ENCODE assay signal across 8 cellular contexts in genomic region chr12:3078086-3078820, GRCh38. TPM values are rescaled to one million over a fixed set of nuclear protein-coding genes. Genes with fewer than 3 reads are reported as not detected.
A peak's percentile ranks its signal among the peaks of the same experiment; 100 is the strongest.
DNase-seq lines count a peak whose midpoint lies in the region; ATAC-seq and TF ChIP-seq lines count a peak whose summit lies in the region.

No MANE protein-coding gene starts in this region.

- no peak for ATAC-seq in left ventricle myocardium superior
- ATAC-seq in central memory CD8-positive, alpha-beta T cell (replicated peaks; ENCODE audit: extremely low read depth, poor library complexity, severe bottlenecking), result no peak
- ATAC-seq in HG03196 (IDR thresholded peaks at IDR 0.05; ENCODE audit: unreplicated experiment), result no peak
- no peak for ATAC-seq in GM18505 (IDR thresholded peaks at IDR 0.05; ENCODE audit: unreplicated experiment)

- H3K9ac ChIP-seq in mucosa of stomach (ENCODE audit: low read length), result no peak overlapping the region

- DNase-seq in left ventricle myocardium inferior (no peak), left ventricle myocardium superior (no peak), DMS79 treated with DMSO at 0.1 percent for 48 hours (lab: John Stamatoyannopoulos, UW) (no peak), SHP77 (lab: John Stamatoyannopoulos, UW) (no peak)
- no peak for DNase-seq in central memory CD8-positive, alpha-beta T cell (ENCODE audit: low spot score in 2 of 2)

- H3K4me3 ChIP-seq in left ventricle myocardium inferior, result peak overlapping the region; percentile 98
- peak overlapping the region; percentile 33 for H3K4me3 ChIP-seq in mucosa of stomach (ENCODE audit: low read length)

- H3K36me3 ChIP-seq in left ventricle myocardium inferior, result no peaks in the 10 kb centered on the region
- no peaks in the 10 kb centered on the region for H3K36me3 ChIP-seq in mucosa of stomach (ENCODE audit: control insufficient read depth, insufficient read depth, low read length)

- no peak overlapping the region for H3K27ac Mint-ChIP-seq in central memory CD8-positive, alpha-beta T cell (ENCODE audit: low read depth)

- peak overlapping the region; percentile 95 for H3K27ac ChIP-seq in left ventricle myocardium inferior (replicated peaks)

- H3K27me3 ChIP-seq in left ventricle myocardium inferior (ENCODE audit: low read depth) (no peaks in the 10 kb centered on the region), mucosa of stomach (ENCODE audit: control insufficient read depth, insufficient read depth, low read length) (no peaks in the 10 kb centered on the region)

- H3K4me1 ChIP-seq in left ventricle myocardium inferior (peaks cover 86% of the 10 kb centered on the region), mucosa of stomach (ENCODE audit: control insufficient read depth, insufficient read depth, low read length) (peaks cover 13% of the 10 kb centered on the region)

- peak overlapping the region; percentile 75 for H3K4me3 Mint-ChIP-seq in central memory CD8-positive, alpha-beta T cell

- intact Hi-C loops in left ventricle myocardium inferior (cut with micrococcal nuclease), result loop anchor here (5.0 kb wide), 1 partner anchor 194 kb away; no protein-coding TSS in a partner anchor
- intact Hi-C loops in left ventricle myocardium superior (cut with micrococcal nuclease), result loop anchor here (10.0 kb wide), 1 partner anchor 47 kb away; no protein-coding TSS in a partner anchor

- TF ChIP-seq CTCF in left ventricle myocardium inferior (IDR thresholded peaks at IDR 0.05; ENCODE audit: borderline replicate concordance), result no peak

- peaks cover 7% of the 10 kb centered on the region for H3K4me1 Mint-ChIP-seq in central memory CD8-positive, alpha-beta T cell

- no peaks in the 10 kb centered on the region for H3K9me3 Mint-ChIP-seq in central memory CD8-positive, alpha-beta T cell

- TF ChIP-seq POLR2A in GM18505 (IDR thresholded peaks at IDR 0.05; ENCODE audit: borderline replicate concordance, extremely low read depth, insufficient read depth, insufficient read length), result no peak

- H3K27me3 Mint-ChIP-seq in central memory CD8-positive, alpha-beta T cell, result peaks cover 8% of the 10 kb centered on the region

- H3K36me3 Mint-ChIP-seq in central memory CD8-positive, alpha-beta T cell (ENCODE audit: insufficient read depth), result peaks cover 8% of the 10 kb centered on the region

- H3K9me3 ChIP-seq in left ventricle myocardium inferior (replicated peaks) (no peaks in the 10 kb centered on the region), mucosa of stomach (ENCODE audit: control insufficient read depth, low read length) (no peaks in the 10 kb centered on the region)

RNA-seq across cellular contexts. Expression of gene TSPAN9, which starts 1.1 kb away (rescaled TPM):
- 305 TPM for total RNA-seq in left ventricle myocardium inferior
- total RNA-seq in left ventricle myocardium superior, result 159 TPM
